In the genomic region with DNA sequence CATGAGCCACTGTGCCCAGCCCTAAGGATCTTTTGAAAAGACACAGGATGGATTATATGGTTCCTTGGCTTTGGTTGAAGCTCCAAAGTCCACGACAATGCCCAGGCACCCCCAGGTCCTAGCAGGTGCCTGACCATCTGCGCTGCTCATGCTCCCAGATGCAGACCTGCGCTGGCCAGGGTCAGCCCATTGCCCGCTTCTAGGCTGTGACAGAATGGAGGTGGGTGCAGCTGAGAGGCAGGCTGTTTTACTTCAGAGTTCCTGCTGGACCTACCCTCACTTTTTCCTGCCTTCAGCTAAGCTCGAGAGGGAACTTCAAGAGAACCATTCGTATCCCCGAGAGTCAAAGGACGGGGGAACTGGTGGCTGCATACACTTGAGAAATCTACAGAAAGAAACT, we compare ENCODE assay signal across 32 cellular contexts.
"Had no signal": no experiment of that assay in that cellular context is flagged by ENCODE, and none has a peak within 500 bp of the region (broad histone marks: within the 10 kb centered on the region; RNA-seq: fewer than 3 reads in every experiment).

No MANE protein-coding gene starts in this region.

- H3K4me1 Mint-ChIP-seq: activated CD4-positive, alpha-beta memory T cell treated with anti-CD3 and anti-CD28 coated beads, Interleukin-2, amount 10 ng/mL, durations not matched to agents 7 days and 5 days; activated CD8-positive, alpha-beta memory T cell treated with anti-CD3 and anti-CD28 coated beads, Interleukin-2, amount 10 ng/mL, durations not matched to agents 7 days and 5 days; activated T-helper 17 cell treated with anti-CD3 and anti-CD28 coated beads, Interleukin-2, amount 50 U/mL, for 72 hours had no signal

- H3K27me3 Mint-ChIP-seq: activated CD4-positive, alpha-beta memory T cell treated with anti-CD3 and anti-CD28 coated beads, Interleukin-2, amount 10 ng/mL, durations not matched to agents 7 days and 5 days; activated CD8-positive, alpha-beta memory T cell treated with anti-CD3 and anti-CD28 coated beads, Interleukin-2, amount 10 ng/mL, durations not matched to agents 7 days and 5 days; activated naive CD4-positive, alpha-beta T cell treated with anti-CD3 and anti-CD28 coated beads, Interleukin-2, amount 50 U/mL, for 24 hours; activated T-helper 17 cell treated with anti-CD3 and anti-CD28 coated beads, Interleukin-2, amount 50 U/mL, for 72 hours; T-cell had no signal

- H3K4me3 ChIP-seq: adrenal gland, body of pancreas, MG63, SJSA1 had no signal

- H3K4me3 Mint-ChIP-seq: activated CD4-positive, alpha-beta memory T cell treated with anti-CD3 and anti-CD28 coated beads, Interleukin-2, amount 10 ng/mL, durations not matched to agents 7 days and 5 days; activated CD8-positive, alpha-beta memory T cell treated with anti-CD3 and anti-CD28 coated beads, Interleukin-2, amount 10 ng/mL, durations not matched to agents 7 days and 5 days; activated naive CD4-positive, alpha-beta T cell treated with anti-CD3 and anti-CD28 coated beads, Interleukin-2, amount 50 U/mL, for 24 hours; activated T-cell treated with anti-CD3 and anti-CD28 coated beads, Interleukin-2, amount 50 U/mL, for 72 hours; activated T-helper 17 cell treated with anti-CD3 and anti-CD28 coated beads, Interleukin-2, amount 50 U/mL, for 72 hours; T-cell had no signal

- H3K4me1 ChIP-seq: SJSA1 had no signal

- DNase-seq: activated CD4-positive, alpha-beta memory T cell treated with anti-CD3 and anti-CD28 coated beads, Interleukin-2, amount 10 ng/mL, durations not matched to agents 7 days and 5 days; activated CD4-positive, alpha-beta T cell treated with anti-CD3 and anti-CD28 coated beads for 1 hour; activated CD4-positive, alpha-beta T cell treated with anti-CD3 and anti-CD28 coated beads for 48 hours; activated CD4-positive, CD25-positive, alpha-beta regulatory T cell; activated CD8-positive, alpha-beta memory T cell treated with anti-CD3 and anti-CD28 coated beads for 24 hours; activated CD8-positive, alpha-beta memory T cell treated with anti-CD3 and anti-CD28 coated beads, Interleukin-2, amount 10 ng/mL, durations not matched to agents 7 days and 5 days; activated effector memory CD4-positive, alpha-beta T cell treated with anti-CD3 and anti-CD28 coated beads, Interleukin-2, amount 50 U/mL, for 16 hours; activated naive CD4-positive, alpha-beta T cell; activated T-cell treated with anti-CD3 and anti-CD28 coated beads, Interleukin-2, amount 50 U/mL, for 1 hour; activated T-cell treated with anti-CD3 and anti-CD28 coated beads, Interleukin-2, amount 50 U/mL, for 72 hours; body of pancreas; Kasumi-1; KG1; MG63; MV-4-11; NCI-H1092; NCI-H1436 treated with DMSO at 0.1 percent for 48 hours; NCI-H1694 treated with DMSO at 0.1 percent for 48 hours; NCI-H2029; NCI-H345; NCI-H524 treated with DMSO at 0.1 percent for 48 hours; SHP77 treated with DMSO at 0.1 percent for 48 hours; SK-N-SH; T-cell; T-helper 2 cell; T-helper 9 cell; WERI-Rb-1 had no signal

- ATAC-seq: activated CD8-positive, alpha-beta memory T cell treated with anti-CD3 and anti-CD28 coated beads, Interleukin-2, amount 10 ng/mL, durations not matched to agents 7 days and 5 days; activated T-cell treated with anti-CD3 and anti-CD28 coated beads, Interleukin-2, amount 50 U/mL, for 72 hours; activated T-helper 17 cell treated with anti-CD3 and anti-CD28 coated beads, Interleukin-2, amount 50 U/mL, for 72 hours; body of pancreas; Panc1; T-cell had no signal

- H3K27me3 ChIP-seq: adrenal gland, body of pancreas, MG63, SJSA1 had no signal

- H3K27ac ChIP-seq: adrenal gland, body of pancreas, SJSA1, WERI-Rb-1 had no signal

- H3K4me2 ChIP-seq: SK-N-SH had no signal

- H3K9me3 ChIP-seq: adrenal gland, body of pancreas, MG63, SJSA1, SK-N-SH had no signal

- H3K27ac Mint-ChIP-seq: activated CD4-positive, alpha-beta memory T cell treated with anti-CD3 and anti-CD28 coated beads, Interleukin-2, amount 10 ng/mL, durations not matched to agents 7 days and 5 days; activated CD8-positive, alpha-beta memory T cell treated with anti-CD3 and anti-CD28 coated beads, Interleukin-2, amount 10 ng/mL, durations not matched to agents 7 days and 5 days; activated naive CD4-positive, alpha-beta T cell treated with anti-CD3 and anti-CD28 coated beads, Interleukin-2, amount 50 U/mL, for 24 hours; activated T-helper 17 cell treated with anti-CD3 and anti-CD28 coated beads, Interleukin-2, amount 50 U/mL, for 72 hours; T-cell had no signal

- H3K9me3 Mint-ChIP-seq: activated CD4-positive, alpha-beta memory T cell treated with anti-CD3 and anti-CD28 coated beads, Interleukin-2, amount 10 ng/mL, durations not matched to agents 7 days and 5 days; activated naive CD4-positive, alpha-beta T cell treated with anti-CD3 and anti-CD28 coated beads, Interleukin-2, amount 50 U/mL, for 24 hours; activated T-cell treated with anti-CD3 and anti-CD28 coated beads, Interleukin-2, amount 50 U/mL, for 72 hours; activated T-helper 17 cell treated with anti-CD3 and anti-CD28 coated beads, Interleukin-2, amount 50 U/mL, for 72 hours; T-cell had no signal
